Comparison of ENCODE assay signal across 9 cellular contexts in genomic region chr3:38960042-38960622, GRCh38.
DNase-seq lines count a peak whose midpoint lies in the region; ATAC-seq and TF ChIP-seq lines count a peak whose summit lies in the region.
"Had no signal": no experiment of that assay in that cellular context is flagged by ENCODE, and none has a peak within 500 bp of the region (broad histone marks: within the 10 kb centered on the region; RNA-seq: fewer than 3 reads in every experiment).

No MANE protein-coding gene starts in this region.

- H3K27me3 ChIP-seq in body of pancreas (no peaks in the 10 kb centered on the region), PC-3 (ENCODE audit: low read length) (peaks cover 46% of the 10 kb centered on the region)
- H3K27me3 ChIP-seq: BE2C had no signal

- H2AFZ ChIP-seq in PC-3 (ENCODE audit: low read length), result no peak overlapping the region

- H3K9ac ChIP-seq in PC-3 (ENCODE audit: low read length), result no peak overlapping the region

- H3K4me2 ChIP-seq in PC-3 (ENCODE audit: low read length), result no peak overlapping the region

- no peak for TF ChIP-seq CTCF in body of pancreas (IDR thresholded peaks at IDR 0.05)
- no peak for TF ChIP-seq CTCF in PC-3 (conservative IDR thresholded peaks at IDR 0.05; ENCODE audit: low read depth, low read length)

- H3K4me1 ChIP-seq in body of pancreas (peaks cover 16% of the 10 kb centered on the region), PC-3 (ENCODE audit: insufficient read depth, low read length) (no peaks in the 10 kb centered on the region)
- H3K4me1 ChIP-seq: BE2C had no signal

- H3K36me3 ChIP-seq in body of pancreas (replicated peaks in 1 of 2; ENCODE audit: insufficient read depth in 1 of 2, low read depth in 2 of 2), result no peaks in the 10 kb centered on the region
- H3K36me3 ChIP-seq in PC-3 (ENCODE audit: low read depth, low read length), result no peaks in the 10 kb centered on the region
- H3K36me3 ChIP-seq: BE2C had no signal

- DNase-seq in EH (ENCODE audit: low read depth) (peak; percentile 14), NCI-H524 (lab: John Stamatoyannopoulos, UW) (peak; percentile 78 to 96), body of pancreas (peak; percentile 13 to 42 (median 24)), putamen (ENCODE audit: low spot score) (peak; percentile 25), PC-3 (no peak), middle frontal gyrus (ENCODE audit: extremely low spot score, low spot score) (no peak)

- intact Hi-C loops in body of pancreas (cut with DNase I) (no loop called here), PC-3 (cut with micrococcal nuclease) (no loop called here)

- H3K27ac ChIP-seq in body of pancreas (peak overlapping the region in 2 of 4 donors; percentile 21 to 29), PC-3 (ENCODE audit: low read length) (no peak overlapping the region)

- H3K9me2 ChIP-seq in PC-3 (replicated peaks; ENCODE audit: low read length), result no peaks in the 10 kb centered on the region

- H3K4me3 ChIP-seq in body of pancreas, result no peak overlapping the region
- no peak overlapping the region for H3K4me3 ChIP-seq in PC-3 (ENCODE audit: low read length)

- H3K79me2 ChIP-seq in PC-3 (ENCODE audit: low read length), result no peaks in the 10 kb centered on the region

- H3F3A ChIP-seq in PC-3 (ENCODE audit: low read length, unreplicated experiment), result no peaks in the 10 kb centered on the region

- CTCF ChIA-PET in PC-3 (lab: Charles Lee), result no interaction called here

- H3K9me3 ChIP-seq in body of pancreas (no peaks in the 10 kb centered on the region), PC-3 (ENCODE audit: low read length) (no peaks in the 10 kb centered on the region)
- H3K9me3 ChIP-seq: BE2C had no signal

- no peaks in the 10 kb centered on the region for H4K20me1 ChIP-seq in PC-3 (ENCODE audit: low read length)

- POLR2A ChIA-PET in PC-3 (lab: Charles Lee; ENCODE audit: unreplicated experiment), result no interaction called here

- BruUV-seq in PC-3 (replicated peaks; lab: Mats Ljungman, UMichigan), result no TSS peak

- TF ChIP-seq POLR2A in body of pancreas (IDR thresholded peaks at IDR 0.05), result no peak

- ATAC-seq in body of pancreas, result peak; percentile 18
- no peak for ATAC-seq in PC-3
- no peak for ATAC-seq in HG03196 (IDR thresholded peaks at IDR 0.05; ENCODE audit: unreplicated experiment)
- ATAC-seq: CD8-positive, alpha-beta T cell had no signal

- 40 to 51% methylated on average over 8 of the region's 8 CpGs for WGBS in body of pancreas, 2 donors

Comparison
In these comparisons a context has a peak if more than half of its experiments do, and no peak if none do; other contexts are left out.
1. DNase-seq: peak in EH (single experiment), NCI-H524 (2 of 2), body of pancreas (4 of 4) and putamen (single experiment); none in PC-3 (single experiment) and middle frontal gyrus (single experiment).